In the genomic region with DNA sequence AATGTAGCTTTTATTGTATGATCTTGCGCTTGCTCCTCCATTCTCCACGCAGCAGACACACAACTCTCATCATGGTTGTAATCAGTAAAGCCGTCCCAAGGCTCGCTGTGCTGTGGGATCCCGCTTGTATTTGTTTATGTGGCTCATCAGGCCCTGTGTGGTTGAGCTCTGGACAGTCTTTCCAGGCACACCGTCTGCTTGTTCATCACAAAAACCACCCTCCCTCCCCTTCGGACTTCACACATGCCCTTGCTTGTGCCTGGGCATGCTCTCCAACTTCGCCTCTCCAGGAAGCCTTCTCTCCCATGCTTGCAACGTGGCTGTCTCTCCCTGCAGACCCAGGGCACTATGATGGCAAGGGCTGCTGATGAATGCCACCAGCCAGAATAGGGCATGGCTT, we compare ENCODE assay signal across 23 cellular contexts.
DNase-seq lines count a peak whose midpoint lies in the region; ATAC-seq and TF ChIP-seq lines count a peak whose summit lies in the region.
"Had no signal": no experiment of that assay in that cellular context is flagged by ENCODE, and none has a peak within 500 bp of the region (broad histone marks: within the 10 kb centered on the region; RNA-seq: fewer than 3 reads in every experiment).

No MANE protein-coding gene starts in this region.

- peak overlapping the region; percentile 17 to 100 (median 87); a peak in 21 of 22 replicates for H3K4me2 ChIP-seq in BLaER1 treated with 17β-estradiol and CSF1 and Interleukin-3, amounts not matched to agents 10 nM and 100 nM

- H3K9me3 Mint-ChIP-seq in naive thymus-derived CD8-positive, alpha-beta T cell: no peaks in the 10 kb centered on the region
- H3K9me3 Mint-ChIP-seq in activated T-helper 1 cell treated with anti-CD3 and anti-CD28 coated beads, Interleukin-12 subunit alpha, Interleukin-12 subunit beta, Interleukin-2, Interleukin-4 antibody, amounts not matched to agents 30 ng/mL and 10 ng/mL and 1 ng/mL, durations not matched to agents 14 hours and 24 hours and 36 hours: no peaks in the 10 kb centered on the region
- H3K9me3 Mint-ChIP-seq: activated B cell treated with CpG ODN at 0.5 μM for 24 hours; brain; stimulated activated effector memory CD8-positive, alpha-beta T cell treated with anti-CD3 and anti-CD28 coated beads, Interleukin-12 subunit alpha, Interleukin-12 subunit beta, amount 100 ng/mL, for 72 hours had no signal

- POLR2A ChIA-PET in RWPE1 (lab: Yijun Ruan, JAX; ENCODE audit: low non-redundant PET): interaction anchor here (1.0 kb wide), 1 partner anchor 21 kb away, joined by 6 read pairs; no protein-coding TSS in a partner anchor
- POLR2A ChIA-PET in naive thymus-derived CD8-positive, alpha-beta T cell (lab: Charles Lee): no interaction called here

- no peak for ATAC-seq in naive thymus-derived CD8-positive, alpha-beta T cell
- no peak for ATAC-seq in GM18868 (IDR thresholded peaks at IDR 0.05; ENCODE audit: unreplicated experiment)
- ATAC-seq: stimulated activated effector memory CD8-positive, alpha-beta T cell treated with anti-CD3 and anti-CD28 coated beads, Interleukin-12 subunit alpha, Interleukin-12 subunit beta, amount 100 ng/mL, for 72 hours had no signal

- H3K4me1 ChIP-seq in BLaER1 treated with 17β-estradiol and CSF1 and Interleukin-3, amounts not matched to agents 10 nM and 100 nM: peaks cover 83 to 100% (median 97%) of the 10 kb centered on the region in 10 experiments

- DNase-seq in RWPE1 (ENCODE audit: low spot score) (peak; percentile 79), epithelial cell of esophagus (ENCODE audit: low read depth) (peak; percentile 96), nucleus accumbens (lab: John Stamatoyannopoulos, UW) (no peak), SIG-M5 treated with dmso at 0.1 percent for 504 hours (lab: John Stamatoyannopoulos, UW; ENCODE audit: unreplicated experiment) (no peak)
- DNase-seq in naive thymus-derived CD8-positive, alpha-beta T cell: no peak
- DNase-seq in activated T-helper 1 cell treated with anti-CD3 and anti-CD28 coated beads, Interleukin-12 subunit alpha, Interleukin-12 subunit beta, Interleukin-2, Interleukin-4 antibody, amounts not matched to agents 30 ng/mL and 10 ng/mL and 1 ng/mL, durations not matched to agents 14 hours and 24 hours and 36 hours (ENCODE audit: low spot score): no peak
- DNase-seq: activated B cell treated with CpG ODN at 0.5 μM for 24 hours; activated CD4-positive, alpha-beta T cell treated with anti-CD3 and anti-CD28 coated beads, Interleukin-2, amount 50 U/mL, for 48 hours; activated CD8-positive, alpha-beta memory T cell treated with anti-CD3 and anti-CD28 coated beads, Interleukin-2, amount 50 U/mL, for 48 hours; colonic mucosa; glutamatergic neuron; kidney glomerular epithelial cell; NCI-H1092 treated with DMSO at 0.1 percent for 48 hours; NCI-H2029 treated with DMSO at 0.1 percent for 48 hours; NCI-H2227 treated with DMSO at 0.1 percent for 48 hours; NCI-H774; SHP77; stimulated activated CD4-positive, alpha-beta T cell treated with anti-CD3 and anti-CD28 coated beads, Interleukin-2, amount 100 ng/mL, for 48 hours had no signal

- no peak for TF ChIP-seq CTCF in RWPE1 (conservative IDR thresholded peaks at IDR 0.05; ENCODE audit: low read depth)
- TF ChIP-seq CTCF in epithelial cell of esophagus (IDR thresholded peaks at IDR 0.05; ENCODE audit: insufficient read depth, low read depth, low read length, missing control alignments): no peak

- H3K27ac ChIP-seq in BLaER1 treated with 17β-estradiol and CSF1 and Interleukin-3, amounts not matched to agents 10 nM and 100 nM: peak overlapping the region in 7 of 11 experiments; percentile 0 to 49 (median 19); a peak in 8 of 22 replicates
- peak overlapping the region; percentile 99 for H3K27ac ChIP-seq in RWPE1
- H3K27ac ChIP-seq: colonic mucosa, suprapubic skin had no signal

- H3K36me3 ChIP-seq in BLaER1 treated with 17β-estradiol and CSF1 and Interleukin-3, amounts not matched to agents 10 nM and 100 nM: peaks cover 0 to 36% (median 14%) of the 10 kb centered on the region in 11 experiments; a peak in 13 of 22 replicates
- H3K36me3 ChIP-seq: colonic mucosa had no signal

- CTCF ChIA-PET in RWPE1 (lab: Yijun Ruan, JAX): interaction anchor here (0.6 kb wide), 1 partner anchor 11 kb away, joined by 3 read pairs; no protein-coding TSS in a partner anchor

- H3K9ac ChIP-seq in BLaER1 treated with 17β-estradiol and CSF1 and Interleukin-3, amounts not matched to agents 10 nM and 100 nM: 0 out of 22 replicates have a peak overlapping the region, but pooled peaks of 2 of the 11 experiments have one; percentile 14 to 16

- no peaks in the 10 kb centered on the region for H3K27me3 Mint-ChIP-seq in naive thymus-derived CD8-positive, alpha-beta T cell
- no peaks in the 10 kb centered on the region for H3K27me3 Mint-ChIP-seq in activated T-helper 1 cell treated with anti-CD3 and anti-CD28 coated beads, Interleukin-12 subunit alpha, Interleukin-12 subunit beta, Interleukin-2, Interleukin-4 antibody, amounts not matched to agents 30 ng/mL and 10 ng/mL and 1 ng/mL, durations not matched to agents 14 hours and 24 hours and 36 hours (ENCODE audit: insufficient read depth)
- H3K27me3 Mint-ChIP-seq: activated B cell treated with CpG ODN at 0.5 μM for 24 hours had no signal

- H4K20me1 ChIP-seq in BLaER1 treated with 17β-estradiol and CSF1 and Interleukin-3, amounts not matched to agents 10 nM and 100 nM: peaks cover 0 to 52% (median 15%) of the 10 kb centered on the region in 11 experiments; a peak in 10 of 22 replicates

- no peak overlapping the region for H3K4me3 Mint-ChIP-seq in naive thymus-derived CD8-positive, alpha-beta T cell
- H3K4me3 Mint-ChIP-seq in activated T-helper 1 cell treated with anti-CD3 and anti-CD28 coated beads, Interleukin-12 subunit alpha, Interleukin-12 subunit beta, Interleukin-2, Interleukin-4 antibody, amounts not matched to agents 30 ng/mL and 10 ng/mL and 1 ng/mL, durations not matched to agents 14 hours and 24 hours and 36 hours: no peak overlapping the region
- H3K4me3 Mint-ChIP-seq: activated B cell treated with CpG ODN at 0.5 μM for 24 hours; brain; stimulated activated effector memory CD8-positive, alpha-beta T cell treated with anti-CD3 and anti-CD28 coated beads, Interleukin-12 subunit alpha, Interleukin-12 subunit beta, amount 100 ng/mL, for 72 hours had no signal

- no peaks in the 10 kb centered on the region for H3K9me3 ChIP-seq in BLaER1 treated with 17β-estradiol and CSF1 and Interleukin-3, amounts not matched to agents 10 nM and 100 nM (replicated peaks in 1 of 11)
- H3K9me3 ChIP-seq: colonic mucosa, suprapubic skin had no signal

- no peaks in the 10 kb centered on the region for H3K27me3 ChIP-seq in BLaER1 treated with 17β-estradiol and CSF1 and Interleukin-3, amounts not matched to agents 10 nM and 100 nM
- H3K27me3 ChIP-seq: colonic mucosa, suprapubic skin had no signal

- peak overlapping the region in 6 of 10 donors; percentile 17 to 72 (median 59) for H3K27ac Mint-ChIP-seq in naive thymus-derived CD8-positive, alpha-beta T cell
- H3K27ac Mint-ChIP-seq in activated T-helper 1 cell treated with anti-CD3 and anti-CD28 coated beads, Interleukin-12 subunit alpha, Interleukin-12 subunit beta, Interleukin-2, Interleukin-4 antibody, amounts not matched to agents 30 ng/mL and 10 ng/mL and 1 ng/mL, durations not matched to agents 14 hours and 24 hours and 36 hours: no peak overlapping the region
- H3K27ac Mint-ChIP-seq: activated B cell treated with CpG ODN at 0.5 μM for 24 hours had no signal

- H3K4me3 ChIP-seq in BLaER1 treated with 17β-estradiol and CSF1 and Interleukin-3, amounts not matched to agents 10 nM and 100 nM: no peak overlapping the region
- no peak overlapping the region for H3K4me3 ChIP-seq in epithelial cell of esophagus (ENCODE audit: low read length)
- H3K4me3 ChIP-seq: colonic mucosa, suprapubic skin had no signal

- H3K4me1 Mint-ChIP-seq in naive thymus-derived CD8-positive, alpha-beta T cell: peaks cover 43 to 86% (median 80%) of the 10 kb centered on the region in 4 donors
- peaks cover 64% of the 10 kb centered on the region for H3K4me1 Mint-ChIP-seq in activated T-helper 1 cell treated with anti-CD3 and anti-CD28 coated beads, Interleukin-12 subunit alpha, Interleukin-12 subunit beta, Interleukin-2, Interleukin-4 antibody, amounts not matched to agents 30 ng/mL and 10 ng/mL and 1 ng/mL, durations not matched to agents 14 hours and 24 hours and 36 hours (ENCODE audit: low read depth)

- intact Hi-C loops in activated T-helper 1 cell treated with anti-CD3 and anti-CD28 coated beads, Interleukin-12 subunit alpha, Interleukin-12 subunit beta, Interleukin-2, Interleukin-4 antibody, amounts not matched to agents 30 ng/mL and 10 ng/mL and 1 ng/mL, durations not matched to agents 14 hours and 24 hours and 36 hours (cut with micrococcal nuclease): no loop called here

- H3K36me3 Mint-ChIP-seq in naive thymus-derived CD8-positive, alpha-beta T cell: peaks cover 0 to 13% (median 3%) of the 10 kb centered on the region in 3 donors
- peaks cover 27% of the 10 kb centered on the region for H3K36me3 Mint-ChIP-seq in activated T-helper 1 cell treated with anti-CD3 and anti-CD28 coated beads, Interleukin-12 subunit alpha, Interleukin-12 subunit beta, Interleukin-2, Interleukin-4 antibody, amounts not matched to agents 30 ng/mL and 10 ng/mL and 1 ng/mL, durations not matched to agents 14 hours and 24 hours and 36 hours (ENCODE audit: low read depth)

Comparison
In these comparisons a context has a peak if more than half of its experiments do, and no peak if none do; other contexts are left out.
1. DNase-seq: peak in RWPE1 (single experiment) and epithelial cell of esophagus (single experiment); none in naive thymus-derived CD8-positive, alpha-beta T cell (0 of 10), activated T-helper 1 cell treated with anti-CD3 and anti-CD28 coated beads, Interleukin-12 subunit alpha, Interleukin-12 subunit beta, Interleukin-2, Interleukin-4 antibody, amounts not matched to agents 30 ng/mL and 10 ng/mL and 1 ng/mL, durations not matched to agents 14 hours and 24 hours and 36 hours (single experiment), nucleus accumbens (0 of 56) and SIG-M5 treated with dmso at 0.1 percent for 504 hours (single experiment).